In the genomic region with DNA sequence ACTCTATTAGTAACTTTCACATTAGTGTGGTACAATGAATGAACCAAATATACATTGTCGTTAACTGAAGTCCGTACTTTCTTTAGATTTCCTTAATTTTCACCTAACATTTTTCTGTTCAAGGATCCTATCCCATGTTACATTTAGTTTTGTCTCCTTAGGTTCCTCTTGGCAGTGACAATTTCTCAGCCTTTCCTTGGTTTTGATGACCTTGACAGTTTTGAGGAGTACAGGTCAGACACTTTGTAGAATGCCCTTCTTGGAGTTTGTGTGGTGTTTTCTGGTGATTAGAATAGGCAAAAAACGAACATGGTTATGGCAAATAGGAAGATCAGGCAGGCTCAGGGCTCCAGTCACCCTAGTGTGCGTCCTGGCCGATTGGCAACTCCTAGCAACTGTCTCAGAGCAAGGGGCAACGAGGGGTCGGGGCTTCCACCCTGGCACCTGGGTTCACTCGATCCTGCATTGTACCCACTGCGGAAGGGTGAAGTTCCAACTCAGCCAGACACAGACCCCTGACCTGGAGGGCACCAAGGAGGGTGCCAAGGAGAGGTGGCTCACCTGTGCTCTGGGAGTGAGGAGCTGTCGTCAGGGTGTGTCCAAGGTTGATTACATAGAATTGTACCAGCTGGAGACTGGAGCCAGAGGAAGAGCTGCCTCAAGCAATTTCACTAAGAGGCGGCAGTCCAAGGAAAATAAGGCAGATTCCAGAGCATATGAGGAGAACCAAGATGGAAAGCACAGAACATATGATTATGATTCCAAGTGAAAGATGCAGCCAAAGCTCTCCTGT, we compare ENCODE assay signal across 1 cellular context.
TF ChIP-seq lines count a peak whose summit lies in the region.

No MANE protein-coding gene starts in this region.

TF ChIP-seq in HepG2, 621 proteins besides CTCF, POLR2A, EP300 and RAD21:
- TF ChIP-seq MAFF (IDR thresholded peaks at IDR 0.05; ENCODE audit: low read depth, low read length) (0 out of 2 replicates have a peak, but pooled peaks have one; percentile 42), ZNF501 (CRISPR knock-in tag; IDR thresholded peaks at IDR 0.05) (no peak), MAFK (conservative IDR thresholded peaks at IDR 0.05 in 1 of 2, IDR thresholded peaks at IDR 0.05 in 1 of 2; ENCODE audit: low read length in 2 of 2) (peak; percentile 42 to 68; a peak in 2 of 4 replicates)
